Comparison of ENCODE assay signal across 20 cellular contexts in genomic region chr1:215502081-215502480, GRCh38.
DNase-seq lines count a peak whose midpoint lies in the region; ATAC-seq and TF ChIP-seq lines count a peak whose summit lies in the region.
"Had no signal": no experiment of that assay in that cellular context is flagged by ENCODE, and none has a peak within 500 bp of the region (broad histone marks: within the 10 kb centered on the region; RNA-seq: fewer than 3 reads in every experiment).

No MANE protein-coding gene starts in this region.

- H3K27ac Mint-ChIP-seq in GM23338: no peak overlapping the region
- H3K27ac Mint-ChIP-seq: CD4-positive, alpha-beta memory T cell; HFFc6 had no signal

- ATAC-seq in GM23338: no peak
- no peak for ATAC-seq in HG03469 (IDR thresholded peaks at IDR 0.05; ENCODE audit: unreplicated experiment)
- ATAC-seq in GM18870 (IDR thresholded peaks at IDR 0.05; ENCODE audit: unreplicated experiment): no peak
- ATAC-seq: A549 had no signal

- H3K4me2 ChIP-seq in GM23338: no peak overlapping the region
- peak overlapping the region; percentile 39 for H3K4me2 ChIP-seq in mammary epithelial cell (ENCODE audit: insufficient read depth, low read depth, low read length)
- no peak overlapping the region for H3K4me2 ChIP-seq in mesenchymal stem cell (ENCODE audit: low read length, poor library complexity, severe bottlenecking)
- H3K4me2 ChIP-seq: A549 had no signal

- in situ Hi-C loops in mammary epithelial cell (cut with MboI; ENCODE audit: low sequenced_read_pairs in 2 of 2): loop anchor here in 1 of 2 donors (25.0 kb wide), 1 partner anchor 315 kb away; no protein-coding TSS in a partner anchor

- no peak overlapping the region for H3K27ac ChIP-seq in GM23338 (ENCODE audit: low read depth)
- no peak overlapping the region for H3K27ac ChIP-seq in mammary epithelial cell (ENCODE audit: insufficient read depth, low read depth, low read length)
- H3K27ac ChIP-seq in mesenchymal stem cell (ENCODE audit: low read length, poor library complexity, severe bottlenecking): no peak overlapping the region
- H3K27ac ChIP-seq: A549, GM23248 had no signal

- H3K4me1 ChIP-seq in GM23338 (ENCODE audit: insufficient read depth) (no peaks in the 10 kb centered on the region), mammary epithelial cell (ENCODE audit: insufficient read depth, low read length) (peaks cover 9% of the 10 kb centered on the region), mesenchymal stem cell (ENCODE audit: control insufficient read depth, insufficient read depth, low read depth, low read length) (no peaks in the 10 kb centered on the region)
- H3K4me1 ChIP-seq: A549, HAP-1 had no signal

- H4K91ac ChIP-seq in mesenchymal stem cell (ENCODE audit: low read length): no peak overlapping the region

- dilution Hi-C loops in mammary epithelial cell (cut with HindIII; ENCODE audit: low sequenced_read_pairs): no loop called here

- no peaks in the 10 kb centered on the region for H3F3A ChIP-seq in GM23338 (replicated peaks; ENCODE audit: low read depth)

- H3K4me1 Mint-ChIP-seq in GM23338: no peaks in the 10 kb centered on the region
- H3K4me1 Mint-ChIP-seq: CD4-positive, alpha-beta memory T cell had no signal

- no peak overlapping the region for H2BK120ac ChIP-seq in mesenchymal stem cell (ENCODE audit: low read depth, low read length)

- no peak overlapping the region for H3K23ac ChIP-seq in mesenchymal stem cell (ENCODE audit: low read length in 2 of 2)

- H3K27me3 Mint-ChIP-seq in GM23338 (ENCODE audit: insufficient read depth, low read depth, poor library complexity): no peaks in the 10 kb centered on the region

- H4K8ac ChIP-seq in mesenchymal stem cell (ENCODE audit: low read length): peak overlapping the region; percentile 49

- H3K4ac ChIP-seq in mesenchymal stem cell (ENCODE audit: low read depth in 1 of 2, low read length in 2 of 2): no peak overlapping the region

- intact Hi-C loops in mammary epithelial cell (cut with micrococcal nuclease): no loop called here

- H3K36me3 Mint-ChIP-seq in GM23338 (ENCODE audit: low read depth): no peaks in the 10 kb centered on the region
- H3K36me3 Mint-ChIP-seq: CD4-positive, alpha-beta memory T cell had no signal

- H3K14ac ChIP-seq in mesenchymal stem cell (ENCODE audit: low read length in 2 of 2): no peak overlapping the region

- 0% methylated on average over 1 of the region's 1 CpG for WGBS in mammary epithelial cell (ENCODE audit: low coverage, missing lambda C conversion rate)
- WGBS in mesenchymal stem cell: 89% methylated on average over 1 of the region's 1 CpG

- H2BK15ac ChIP-seq in mesenchymal stem cell (ENCODE audit: low read depth, poor library complexity, severe bottlenecking): no peak overlapping the region

- H3K36me3 ChIP-seq in GM23338 (ENCODE audit: insufficient read depth) (no peaks in the 10 kb centered on the region), mammary epithelial cell (ENCODE audit: insufficient read depth, low read length) (no peaks in the 10 kb centered on the region), mesenchymal stem cell (ENCODE audit: control insufficient read depth in 1 of 2, insufficient read depth in 2 of 2, low read depth in 1 of 2, low read length in 2 of 2) (no peaks in the 10 kb centered on the region)
- H3K36me3 ChIP-seq: HAP-1 had no signal

- H2AFZ ChIP-seq in GM23338: peak overlapping the region; percentile 43; the same call in 1 of the 2 replicates
- H2AFZ ChIP-seq in mammary epithelial cell (ENCODE audit: low read depth, low read length): peak overlapping the region; percentile 82
- H2AFZ ChIP-seq in mesenchymal stem cell (ENCODE audit: low read depth, low read length): no peak overlapping the region
- H2AFZ ChIP-seq: GM23248 had no signal

- no TSS peak for BruUV-seq in mammary epithelial cell (replicated peaks; lab: Mats Ljungman, UMichigan)

- CTCF ChIA-PET in mammary epithelial cell (lab: Charles Lee; ENCODE audit: low non-redundant PET): no interaction called here

- H3K79me1 ChIP-seq in mesenchymal stem cell (replicated peaks; ENCODE audit: low read length, poor library complexity, severe bottlenecking): no peaks in the 10 kb centered on the region

- H3K18ac ChIP-seq in mesenchymal stem cell (ENCODE audit: low read depth in 1 of 2, low read length in 2 of 2): no peak overlapping the region

- no peak overlapping the region for H3K9ac ChIP-seq in mammary epithelial cell (ENCODE audit: insufficient read depth, low read length)
- H3K9ac ChIP-seq in mesenchymal stem cell (ENCODE audit: low read length): no peak overlapping the region
- H3K9ac ChIP-seq: GM23248 had no signal

- no peak overlapping the region for H3K4me3 Mint-ChIP-seq in GM23338
- H3K4me3 Mint-ChIP-seq: CD4-positive, alpha-beta memory T cell; HFFc6 had no signal

- no peaks in the 10 kb centered on the region for H4K20me1 ChIP-seq in GM23338 (replicated peaks; ENCODE audit: insufficient read depth)
- no peaks in the 10 kb centered on the region for H4K20me1 ChIP-seq in mammary epithelial cell (ENCODE audit: insufficient read depth, low read length)

- no peak for DNase-seq in GM23338 (ENCODE audit: low spot score)
- peak; percentile 32 for DNase-seq in mammary epithelial cell
- peak; percentile 53 for DNase-seq in epithelial cell of esophagus (ENCODE audit: low read depth)
- DNase-seq in mesenchymal stem cell: no peak
- no peak for DNase-seq in NCI-H2081 (lab: John Stamatoyannopoulos, UW)
- no peak for DNase-seq in occipital lobe (lab: John Stamatoyannopoulos, UW)
- DNase-seq: 8988T; C1 segment of cervical spinal cord; Calu3; CD4-positive, alpha-beta memory T cell; COR-L47; DMS53; DMS79 treated with DMSO at 0.1 percent for 48 hours; GF-D8; GM23248; HFFc6 had no signal

- TF ChIP-seq CTCF in GM23338 (conservative IDR thresholded peaks at IDR 0.05; ENCODE audit: low read depth in 2 of 2) (no peak), mammary epithelial cell (conservative IDR thresholded peaks at IDR 0.05 in 1 of 2, IDR thresholded peaks at IDR 0.05 in 1 of 2; ENCODE audit: extremely low read depth in 1 of 2, insufficient read depth in 1 of 2, low read depth in 1 of 2, low read length in 2 of 2) (no peak), epithelial cell of esophagus (IDR thresholded peaks at IDR 0.05; ENCODE audit: insufficient read depth, low read depth, low read length, missing control alignments) (no peak)

- H3K9me3 ChIP-seq in mammary epithelial cell (replicated peaks; ENCODE audit: insufficient read depth, low read length) (no peaks in the 10 kb centered on the region), mesenchymal stem cell (ENCODE audit: control insufficient read depth, low read length) (peaks cover 4% of the 10 kb centered on the region)
- H3K9me3 ChIP-seq: A549, HAP-1 had no signal

- no peak overlapping the region for H2BK5ac ChIP-seq in mesenchymal stem cell (ENCODE audit: low read depth, low read length, poor library complexity, severe bottlenecking)

- H3K79me2 ChIP-seq in GM23338 (replicated peaks; ENCODE audit: insufficient read depth) (no peaks in the 10 kb centered on the region), mammary epithelial cell (ENCODE audit: insufficient read depth, low read length) (no peaks in the 10 kb centered on the region)

- H2AK5ac ChIP-seq in mesenchymal stem cell (ENCODE audit: low read length, severe bottlenecking): no peak overlapping the region

- H3K9me2 ChIP-seq in GM23338 (ENCODE audit: insufficient read depth): peaks cover 6% of the 10 kb centered on the region; the same call in 1 of the 2 replicates

- H3K4me3 ChIP-seq in GM23338 (no peak overlapping the region), mammary epithelial cell (replicated peaks in 1 of 3; ENCODE audit: insufficient read depth in 1 of 3, low read depth in 2 of 3, low read length in 3 of 3) (no peak overlapping the region), epithelial cell of esophagus (ENCODE audit: low read length) (no peak overlapping the region), mesenchymal stem cell (ENCODE audit: insufficient read depth in 1 of 2, low read depth in 1 of 2, low read length in 2 of 2) (no peak overlapping the region)
- H3K4me3 ChIP-seq: A549, GM23248, HAP-1 had no signal

- no peaks in the 10 kb centered on the region for H3K9me3 Mint-ChIP-seq in GM23338
- H3K9me3 Mint-ChIP-seq: HFFc6 had no signal

- no peak overlapping the region for H2BK12ac ChIP-seq in mesenchymal stem cell (ENCODE audit: low read length in 2 of 2)

- H3K27me3 ChIP-seq in GM23338 (ENCODE audit: insufficient read depth) (no peaks in the 10 kb centered on the region), mammary epithelial cell (ENCODE audit: insufficient read depth, low read length) (no peaks in the 10 kb centered on the region), mesenchymal stem cell (ENCODE audit: control insufficient read depth in 1 of 2, insufficient read depth in 1 of 2, low read length in 2 of 2) (no peaks in the 10 kb centered on the region)

TF ChIP-seq in GM23338, 12 proteins besides CTCF, POLR2A, EP300 and RAD21 (continues in another document):
- TF ChIP-seq EZH2phosphoT487 (IDR thresholded peaks at IDR 0.05; ENCODE audit: unreplicated experiment) (no peak), NANOG (IDR thresholded peaks at IDR 0.05; ENCODE audit: borderline replicate concordance) (no peak), REST (IDR thresholded peaks at IDR 0.05; ENCODE audit: unreplicated experiment) (no peak)

Comparison
In these comparisons a context has a peak if more than half of its experiments do, and no peak if none do; other contexts are left out.
1. DNase-seq: peak in mammary epithelial cell (single experiment) and epithelial cell of esophagus (single experiment); none in GM23338 (single experiment), mesenchymal stem cell (single experiment), NCI-H2081 (0 of 2) and occipital lobe (single experiment).